Comparison of ENCODE assay signal across 20 cellular contexts in the genomic region with DNA sequence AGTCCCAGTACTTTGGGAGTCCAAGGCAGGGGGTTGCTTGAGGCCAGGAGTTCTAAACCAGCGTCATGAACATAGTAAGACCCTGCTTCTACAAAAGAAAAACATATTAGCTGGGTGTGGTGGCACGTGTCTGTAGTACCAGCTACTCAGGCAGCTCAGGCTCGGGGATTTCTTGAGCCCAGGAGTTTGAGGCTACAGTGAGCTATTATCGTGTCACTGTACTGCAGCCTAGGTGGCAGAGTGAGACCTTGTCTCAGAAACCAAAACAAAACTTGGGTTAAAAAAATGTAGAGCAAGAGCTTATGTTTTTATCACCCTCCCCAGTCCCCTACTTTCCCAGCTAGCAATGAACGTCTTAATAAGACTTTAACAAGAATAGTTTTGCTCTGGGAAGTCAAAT.
"Had no signal": no experiment of that assay in that cellular context is flagged by ENCODE, and none has a peak within 500 bp of the region (broad histone marks: within the 10 kb centered on the region; RNA-seq: fewer than 3 reads in every experiment).

No MANE protein-coding gene starts in this region.

- H3K4me1 Mint-ChIP-seq: neural crest cell had no signal

- H3K27me3 Mint-ChIP-seq: naive thymus-derived CD4-positive, alpha-beta T cell; stimulated activated naive B cell treated with anti-CD40 and anti-IgM and Interleukin-4, amounts not matched to agents 10 μg/mL and 1 μg/mL and 100 μg/mL, for 72 hours; stimulated activated naive CD8-positive, alpha-beta T cell treated with anti-CD3 and anti-CD28 coated beads, Interleukin-15, amount 100 ng/mL, for 72 hours had no signal

- H3K27ac Mint-ChIP-seq: stimulated activated naive B cell treated with anti-CD40 and anti-IgM and Interleukin-4, amounts not matched to agents 10 μg/mL and 1 μg/mL and 100 μg/mL, for 72 hours; stimulated activated naive CD8-positive, alpha-beta T cell treated with anti-CD3 and anti-CD28 coated beads, Interleukin-15, amount 100 ng/mL, for 72 hours had no signal

- H3K4me3 ChIP-seq: esophagus squamous epithelium, gastroesophageal sphincter, spleen, testis, tibial nerve had no signal

- ATAC-seq: gastroesophageal sphincter; left lobe of liver; naive thymus-derived CD4-positive, alpha-beta T cell; sciatic nerve; stimulated activated naive B cell treated with anti-CD40 and anti-IgM and Interleukin-4, amounts not matched to agents 10 μg/mL and 1 μg/mL and 100 μg/mL, for 72 hours; stimulated activated naive CD8-positive, alpha-beta T cell treated with anti-CD3 and anti-CD28 coated beads, Interleukin-15, amount 100 ng/mL, for 72 hours had no signal

- H3K4me3 Mint-ChIP-seq: naive thymus-derived CD4-positive, alpha-beta T cell; neural crest cell; stimulated activated naive B cell treated with anti-CD40 and anti-IgM and Interleukin-4, amounts not matched to agents 10 μg/mL and 1 μg/mL and 100 μg/mL, for 72 hours; stimulated activated naive CD8-positive, alpha-beta T cell treated with anti-CD3 and anti-CD28 coated beads, Interleukin-15, amount 100 ng/mL, for 72 hours had no signal

- H3K9me3 ChIP-seq: esophagus squamous epithelium, gastroesophageal sphincter, testis, tibial nerve had no signal

- DNase-seq: effector memory CD4-positive, alpha-beta T cell; esophagus squamous epithelium; foreskin fibroblast; glutamatergic neuron; islet precursor cell; mammary epithelial cell; naive thymus-derived CD4-positive, alpha-beta T cell; posterior cingulate gyrus; spleen; stimulated activated CD4-positive, alpha-beta T cell treated with anti-CD3 and anti-CD28 coated beads, Interleukin-15, amount 100 ng/mL, for 24 hours; stimulated activated CD4-positive, alpha-beta T cell treated with anti-CD3 and anti-CD28 coated beads, Interleukin-2, amount 100 ng/mL, for 24 hours; stimulated activated CD4-positive, alpha-beta T cell treated with anti-CD3 and anti-CD28 coated beads, Interleukin-4, amount 100 ng/mL, for 4 hours; stimulated activated naive B cell treated with anti-CD40 and anti-IgM and Interleukin-4, amounts not matched to agents 10 μg/mL and 1 μg/mL and 100 μg/mL, for 72 hours; stimulated activated naive CD8-positive, alpha-beta T cell treated with anti-CD3 and anti-CD28 coated beads, Interleukin-15, amount 100 ng/mL, for 72 hours; testis had no signal
